ENCODE assay signal across 1 cellular context in genomic region chr4:98775672-98776071, GRCh38.
TF ChIP-seq lines count a peak whose summit lies in the region.

No MANE protein-coding gene starts in this region.

TF ChIP-seq in K562, 482 proteins besides CTCF, POLR2A, EP300 and RAD21 (continued from another document):
- no peak for TF ChIP-seq UBTF (IDR thresholded peaks at IDR 0.05; ENCODE audit: borderline replicate concordance in 1 of 2, low read depth in 2 of 2, low read length in 2 of 2)
- TF ChIP-seq ZNF175 (CRISPR knock-in tag; IDR thresholded peaks at IDR 0.05; ENCODE audit: low read depth) = no peak
- no peak for TF ChIP-seq AFF1 (IDR thresholded peaks at IDR 0.05; ENCODE audit: low read depth in 1 of 2, partially characterized antibody in 2 of 2)
- TF ChIP-seq DACH1 (IDR thresholded peaks at IDR 0.05; ENCODE audit: partially characterized antibody) = peak; percentile 99
- TF ChIP-seq ZNF280B (CRISPR knock-in tag; IDR thresholded peaks at IDR 0.05) = no peak
- no peak for TF ChIP-seq MCM3 (IDR thresholded peaks at IDR 0.05)
TF ChIP-seq in K562: peak in this region for 3.
